ENCODE assay signal across 17 cellular contexts in the genomic region with DNA sequence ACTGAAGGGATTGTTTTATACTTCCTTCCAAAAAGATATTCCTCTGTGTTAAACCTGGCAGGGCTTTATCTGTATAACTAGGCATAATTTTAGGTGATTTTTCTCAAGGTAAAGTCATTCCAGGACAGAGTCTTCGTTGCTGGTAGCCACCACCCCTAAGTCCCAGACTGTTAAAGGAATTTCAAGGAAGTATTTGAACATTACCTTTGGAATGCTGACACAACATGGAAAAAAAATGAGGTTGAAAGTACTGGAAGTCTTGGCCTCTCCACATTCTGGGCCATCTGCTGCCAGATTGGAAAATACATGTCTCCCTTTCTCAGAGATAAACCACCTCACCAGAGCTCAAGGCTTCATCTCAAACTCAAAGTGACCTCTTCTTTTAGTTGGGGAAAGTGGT. TPM values are rescaled to one million over a fixed set of nuclear protein-coding genes. Genes with fewer than 3 reads are reported as not detected.
"Had no signal": no experiment of that assay in that cellular context is flagged by ENCODE, and none has a peak within 500 bp of the region (broad histone marks: within the 10 kb centered on the region; RNA-seq: fewer than 3 reads in every experiment).

No MANE protein-coding gene starts in this region.

- ATAC-seq: esophagus mucosa; heart right ventricle; natural killer cell treated with Interleukin-12 subunit alpha and Interleukin-12 subunit beta and Interleukin-15 and Interleukin-18, amount 100 ng/mL, for 72 hours had no signal

- H3K4me3 ChIP-seq: heart right ventricle, lower lobe of right lung, testis had no signal

- H3K27ac ChIP-seq: brain microvascular endothelial cell, heart right ventricle, lower lobe of right lung, testis had no signal

- H3K4me1 ChIP-seq: heart right ventricle, lower lobe of right lung, testis had no signal

- DNase-seq: activated CD4-positive, alpha-beta T cell treated with anti-CD3 and anti-CD28 coated beads, Interleukin-2, amount 50 U/mL, for 1 hour; activated T-cell treated with anti-CD3 and anti-CD28 coated beads for 4 hours; amniotic stem cell; brain microvascular endothelial cell; cerebellar nuclear complex; foreskin fibroblast; heart right ventricle; lower lobe of right lung; nucleus accumbens; stimulated activated CD4-positive, alpha-beta T cell treated with anti-CD3 and anti-CD28 coated beads, Interleukin-15, amount 100 ng/mL, for 24 hours; stimulated activated CD4-positive, alpha-beta T cell treated with anti-CD3 and anti-CD28 coated beads, Interleukin-4, amount 100 ng/mL, for 24 hours; T-helper 2 cell; testis had no signal

- H3K9me3 ChIP-seq: lower lobe of right lung, testis had no signal

- H3K36me3 ChIP-seq: brain microvascular endothelial cell, heart right ventricle, lower lobe of right lung had no signal

- H3K27me3 ChIP-seq: brain microvascular endothelial cell, heart right ventricle, testis had no signal

RNA-seq across cellular contexts. Expression of gene PXT1, which starts 28.2 kb away (rescaled TPM):
- total RNA-seq: esophagus mucosa, kidney epithelial cell, lower lobe of right lung, urinary bladder had no signal
